ENCODE assay signal across 2 cellular contexts in genomic region chr6:32196682-32197616, GRCh38.
TF ChIP-seq lines count a peak whose summit lies in the region.

No MANE protein-coding gene starts in this region.

TF ChIP-seq in A549, 52 proteins besides CTCF, POLR2A, EP300 and RAD21:
- no peak for TF ChIP-seq NPAS2 (CRISPR knock-in tag; IDR thresholded peaks at IDR 0.05; ENCODE audit: borderline replicate concordance)
- no peak for TF ChIP-seq SMC3 (IDR thresholded peaks at IDR 0.05)
- no peak for TF ChIP-seq REST (IDR thresholded peaks at IDR 0.05)
- TF ChIP-seq HMGXB4 (CRISPR knock-in tag; IDR thresholded peaks at IDR 0.05; ENCODE audit: borderline replicate concordance): no peak
- TF ChIP-seq CBX2 (IDR thresholded peaks at IDR 0.05; ENCODE audit: borderline replicate concordance, low read depth): no peak
- TF ChIP-seq JUN (IDR thresholded peaks at IDR 0.05): no peak; a peak in 1 of 5 replicates
- TF ChIP-seq FOSB (CRISPR knock-in tag; IDR thresholded peaks at IDR 0.05): no peak
- TF ChIP-seq RFX5 (IDR thresholded peaks at IDR 0.05): no peak

TF ChIP-seq in IMR-90, 13 proteins besides CTCF, POLR2A, EP300 and RAD21:
- TF ChIP-seq MAFK (IDR thresholded peaks at IDR 0.05; ENCODE audit: low read depth, low read length) (no peak), BHLHE40 (IDR thresholded peaks at IDR 0.05; ENCODE audit: low read depth, low read length) (no peak), FOS (IDR thresholded peaks at IDR 0.05; ENCODE audit: low read depth, low read length) (no peak), CHD1 (IDR thresholded peaks at IDR 0.05; ENCODE audit: low read depth, low read length) (no peak), USF2 (IDR thresholded peaks at IDR 0.05; ENCODE audit: low read depth, low read length) (no peak), SMC3 (IDR thresholded peaks at IDR 0.05; ENCODE audit: low read depth, low read length) (no peak)
TF ChIP-seq in IMR-90: peak in this region for 0.
